18 cellular contexts compared by ENCODE assay signal in genomic region chr21:46004168-46004861, GRCh38. TPM values are rescaled to one million over a fixed set of nuclear protein-coding genes. Genes with fewer than 3 reads are reported as not detected.
A peak's percentile ranks its signal among the peaks of the same experiment; 100 is the strongest.
DNase-seq lines count a peak whose midpoint lies in the region; ATAC-seq and TF ChIP-seq lines count a peak whose summit lies in the region.
"Had no signal": no experiment of that assay in that cellular context is flagged by ENCODE, and none has a peak within 500 bp of the region (broad histone marks: within the 10 kb centered on the region; RNA-seq: fewer than 3 reads in every experiment).

No MANE protein-coding gene starts in this region.

- H3K36me3 ChIP-seq in H7 (replicated peaks; ENCODE audit: control insufficient read depth, insufficient read depth, low read length) (no peaks in the 10 kb centered on the region), RWPE2 (ENCODE audit: low read depth) (no peaks in the 10 kb centered on the region)
- H3K36me3 ChIP-seq: thyroid gland had no signal

- intact Hi-C loops in left ventricle myocardium superior (cut with micrococcal nuclease): no loop called here

- DNase-seq in H7 (peak; percentile 37), RWPE2 (ENCODE audit: low spot score) (peak; percentile 46), left ventricle myocardium superior (peak; percentile 26), progenitor cell of endocrine pancreas (ENCODE audit: low spot score, unreplicated experiment) (peak; percentile 6), GF-D8 (lab: John Stamatoyannopoulos, UW) (no peak), NCI-H226 (no peak)
- DNase-seq in activated CD4-positive, alpha-beta T cell treated with anti-CD3 and anti-CD28 coated beads, Interleukin-2, amount 10 ng/mL, durations not matched to agents 7 days and 5 days: no peak
- DNase-seq: glutamatergic neuron; mesenchymal stem cell; NCI-H187; NCI-H524; PC-9; stimulated activated CD4-positive, alpha-beta T cell treated with anti-CD3 and anti-CD28 coated beads, Interleukin-4, amount 100 ng/mL, for 24 hours; thyroid gland had no signal

- CTCF ChIA-PET in activated CD4-positive, alpha-beta T cell treated with anti-CD3 and anti-CD28 coated beads, Interleukin-2, amount 10 ng/mL, durations not matched to agents 7 days and 5 days (lab: Charles Lee): no interaction called here

- peaks cover 4% of the 10 kb centered on the region for H3K36me3 Mint-ChIP-seq in progenitor cell of endocrine pancreas (ENCODE audit: insufficient read depth)
- H3K36me3 Mint-ChIP-seq in activated CD4-positive, alpha-beta T cell treated with anti-CD3 and anti-CD28 coated beads, Interleukin-2, amount 10 ng/mL, durations not matched to agents 7 days and 5 days (ENCODE audit: low read depth): peaks cover 2% of the 10 kb centered on the region

- H3K27ac Mint-ChIP-seq in progenitor cell of endocrine pancreas: peak overlapping the region; percentile 12
- H3K27ac Mint-ChIP-seq in activated CD4-positive, alpha-beta T cell treated with anti-CD3 and anti-CD28 coated beads, Interleukin-2, amount 10 ng/mL, durations not matched to agents 7 days and 5 days: no peak overlapping the region
- H3K27ac Mint-ChIP-seq: dendritic cell treated with granulocyte-macrophage colony-stimulating factor and Interleukin-4, amounts not matched to agents 40 ng/mL and 50 ng/mL, for 4 days had no signal

- no peak for ATAC-seq in RWPE2 (ENCODE audit: low read depth)
- ATAC-seq in left ventricle myocardium superior: no peak
- ATAC-seq in HG02870 (IDR thresholded peaks at IDR 0.05; ENCODE audit: unreplicated experiment): no peak
- ATAC-seq: HepG2 had no signal

- H3K27me3 ChIP-seq in H7 (ENCODE audit: control insufficient read depth, insufficient read depth, low read length): no peaks in the 10 kb centered on the region
- H3K27me3 ChIP-seq in RWPE2 (ENCODE audit: insufficient read depth, poor library complexity, severe bottlenecking): no peaks in the 10 kb centered on the region
- H3K27me3 ChIP-seq: thyroid gland had no signal

- POLR2A ChIA-PET in activated CD4-positive, alpha-beta T cell treated with anti-CD3 and anti-CD28 coated beads, Interleukin-2, amount 10 ng/mL, durations not matched to agents 7 days and 5 days (lab: Charles Lee): no interaction called here

- no peaks in the 10 kb centered on the region for H3K4me1 Mint-ChIP-seq in progenitor cell of endocrine pancreas (ENCODE audit: low read depth)
- H3K4me1 Mint-ChIP-seq in activated CD4-positive, alpha-beta T cell treated with anti-CD3 and anti-CD28 coated beads, Interleukin-2, amount 10 ng/mL, durations not matched to agents 7 days and 5 days: no peaks in the 10 kb centered on the region
- H3K4me1 Mint-ChIP-seq: neural crest cell had no signal

- no peak overlapping the region for H3K27ac ChIP-seq in RWPE2 (ENCODE audit: poor library complexity, severe bottlenecking)
- H3K27ac ChIP-seq: PC-9, thyroid gland had no signal

- H3K4me3 ChIP-seq in H7 (ENCODE audit: insufficient read depth, low read depth, low read length): no peak overlapping the region
- no peak overlapping the region for H3K4me3 ChIP-seq in RWPE2 (ENCODE audit: severe bottlenecking)
- H3K4me3 ChIP-seq: PC-9, thyroid gland had no signal

- H3K4me3 Mint-ChIP-seq in progenitor cell of endocrine pancreas (ENCODE audit: low read depth): no peak overlapping the region
- no peak overlapping the region for H3K4me3 Mint-ChIP-seq in activated CD4-positive, alpha-beta T cell treated with anti-CD3 and anti-CD28 coated beads, Interleukin-2, amount 10 ng/mL, durations not matched to agents 7 days and 5 days
- H3K4me3 Mint-ChIP-seq: dendritic cell treated with granulocyte-macrophage colony-stimulating factor and Interleukin-4, amounts not matched to agents 40 ng/mL and 50 ng/mL, for 4 days; neural crest cell had no signal

- no peaks in the 10 kb centered on the region for H3K4me1 ChIP-seq in RWPE2 (ENCODE audit: insufficient read depth, poor library complexity, severe bottlenecking)
- H3K4me1 ChIP-seq: thyroid gland had no signal

- TF ChIP-seq CTCF in RWPE2 (IDR thresholded peaks at IDR 0.05; ENCODE audit: poor library complexity, severe bottlenecking): no peak
- TF ChIP-seq CTCF in progenitor cell of endocrine pancreas (IDR thresholded peaks at IDR 0.05; ENCODE audit: unreplicated experiment): no peak

- H3K9me3 Mint-ChIP-seq in progenitor cell of endocrine pancreas (ENCODE audit: low read depth): no peaks in the 10 kb centered on the region
- H3K9me3 Mint-ChIP-seq in activated CD4-positive, alpha-beta T cell treated with anti-CD3 and anti-CD28 coated beads, Interleukin-2, amount 10 ng/mL, durations not matched to agents 7 days and 5 days: peaks cover 13% of the 10 kb centered on the region
- H3K9me3 Mint-ChIP-seq: neural crest cell had no signal

- H3K9me3 ChIP-seq in RWPE2 (ENCODE audit: severe bottlenecking): no peaks in the 10 kb centered on the region
- H3K9me3 ChIP-seq: thyroid gland had no signal

- no peaks in the 10 kb centered on the region for H3K27me3 Mint-ChIP-seq in progenitor cell of endocrine pancreas
- H3K27me3 Mint-ChIP-seq in activated CD4-positive, alpha-beta T cell treated with anti-CD3 and anti-CD28 coated beads, Interleukin-2, amount 10 ng/mL, durations not matched to agents 7 days and 5 days: no peaks in the 10 kb centered on the region
- H3K27me3 Mint-ChIP-seq: dendritic cell treated with granulocyte-macrophage colony-stimulating factor and Interleukin-4, amounts not matched to agents 40 ng/mL and 50 ng/mL, for 4 days had no signal

RNA-seq across cellular contexts. Expression of gene COL6A1, which starts 22.7 kb away (rescaled TPM):
- total RNA-seq in H7 (2014; rRNA removed; shearing (Covaris generic)): 243 and 283 TPM in 2 replicates
- total RNA-seq in left ventricle myocardium superior (188 TPM), progenitor cell of endocrine pancreas (135 and 137 TPM in 2 replicates)
- total RNA-seq in activated CD4-positive, alpha-beta T cell treated with anti-CD3 and anti-CD28 coated beads, Interleukin-2, amount 10 ng/mL, durations not matched to agents 7 days and 5 days: under 1 TPM; 0.27 to 0.40 TPM

Comparison
In these comparisons a context has a peak if more than half of its experiments do, and no peak if none do; other contexts are left out.
1. DNase-seq: peak in H7 (single experiment), RWPE2 (single experiment), left ventricle myocardium superior (single experiment) and progenitor cell of endocrine pancreas (single experiment); none in GF-D8 (single experiment), NCI-H226 (single experiment) and activated CD4-positive, alpha-beta T cell treated with anti-CD3 and anti-CD28 coated beads, Interleukin-2, amount 10 ng/mL, durations not matched to agents 7 days and 5 days (single experiment).
2. RNA of gene COL6A1, which starts 22.7 kb away (total RNA-seq): 243 to 283 TPM in H7, 188 TPM in left ventricle myocardium superior (single experiment) and 135 to 137 TPM in progenitor cell of endocrine pancreas; 0.27 to 0.40 TPM in activated CD4-positive, alpha-beta T cell treated with anti-CD3 and anti-CD28 coated beads, Interleukin-2, amount 10 ng/mL, durations not matched to agents 7 days and 5 days; every median in the first group is over 10 times any median in the second.